8 cellular contexts compared by ENCODE assay signal in the genomic region with DNA sequence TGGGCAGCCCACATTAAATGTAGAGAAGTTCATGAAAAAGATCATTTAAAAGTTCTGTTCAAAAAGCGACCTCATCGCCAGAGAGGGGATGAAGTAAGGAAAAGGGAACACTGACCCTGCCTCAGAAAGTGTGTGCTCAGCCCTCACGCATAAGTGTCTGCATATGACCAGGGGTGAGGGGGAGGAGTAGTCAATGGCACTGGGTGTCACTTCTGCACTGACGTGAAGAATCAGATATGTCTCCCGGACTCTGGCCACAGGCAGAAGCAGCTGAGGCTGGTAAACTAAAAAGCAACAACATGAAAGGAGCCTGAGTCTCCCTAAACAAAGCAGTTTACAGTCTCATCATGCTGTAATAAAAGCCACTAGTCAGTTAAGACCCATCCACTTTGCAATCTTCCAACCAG.
DNase-seq lines count a peak whose midpoint lies in the region; ATAC-seq, FAIRE-seq and TF ChIP-seq lines count a peak whose summit lies in the region.
"Not testable (repeated sequence)": the region's sequence is repeated elsewhere in the genome, so short reads cannot be mapped to it uniquely, and the experiment has no call there.

No MANE protein-coding gene starts in this region.

- H3K23me2 ChIP-seq in H9 (ENCODE audit: insufficient read length, low read depth, low read length, poor library complexity, severe bottlenecking) = not testable (repeated sequence)

- not testable (repeated sequence) for H3K36me3 ChIP-seq in endodermal cell (ENCODE audit: control insufficient read depth, insufficient read depth, low read length); heart right ventricle; mucosa of descending colon (ENCODE audit: low read depth); neutrophil

- H3K9me3 Mint-ChIP-seq in H9 = not testable (repeated sequence)
- H3K9me3 Mint-ChIP-seq in endodermal cell = peaks cover 12% of the 10 kb centered on the region

- H3K4me1 ChIP-seq in A549 (peaks cover 56% of the 10 kb centered on the region), neutrophil (ENCODE audit: control insufficient read depth in 1 of 2, insufficient read depth in 1 of 2, low read depth in 1 of 2, low read length in 1 of 2) (peaks cover 68 to 80% of the 10 kb centered on the region in 2 experiments)
- not testable (repeated sequence) for H3K4me1 ChIP-seq in H9 (ENCODE audit: insufficient read depth, low read length); endodermal cell (ENCODE audit: control insufficient read depth, insufficient read depth, low read length); heart right ventricle; mucosa of descending colon (ENCODE audit: low read depth)

- not testable (repeated sequence) for H3K56ac ChIP-seq in H9 (ENCODE audit: insufficient read length, low read depth, low read length)

- H2BK15ac ChIP-seq in H9 (ENCODE audit: low read depth, low read length) = not testable (repeated sequence)

- H3K79me1 ChIP-seq in H9 (ENCODE audit: insufficient read depth, low read depth, low read length, poor library complexity, severe bottlenecking) = not testable (repeated sequence)

- not testable (repeated sequence) for H3K79me2 ChIP-seq in H9 (ENCODE audit: insufficient read depth, low read length)

- not testable (repeated sequence) for H2BK120ac ChIP-seq in H9 (ENCODE audit: low read depth, low read length, poor library complexity, severe bottlenecking)

- WGBS in A549 (ENCODE audit: missing lambda C conversion rate) = 59% methylated on average over 5 of the region's 5 CpGs
- no CpG with 5 or more reads among the region's 5 CpGs for WGBS in H9 (ENCODE audit: extremely low coverage, insufficient read length, low lambda C conversion rate)
- WGBS in endodermal cell (ENCODE audit: insufficient coverage in 1 of 2, insufficient read length in 1 of 2), 2 experiments = 72% methylated on average over 4 of the region's 5 CpGs; no CpG with 5 or more reads in 1 of the 2 experiments
- 60 to 79% methylated on average over 5 of the region's 5 CpGs for WGBS in heart right ventricle, 2 donors

- not testable (repeated sequence) for H4K20me1 ChIP-seq in H9 (ENCODE audit: control insufficient read depth, insufficient read depth, insufficient read length)

- H3K36me3 Mint-ChIP-seq in H9 (ENCODE audit: insufficient read depth in 1 of 3, low read depth in 3 of 3) (peaks cover 2 to 18% (median 7%) of the 10 kb centered on the region in 3 experiments; a peak in 6 of 7 replicates), endodermal cell (ENCODE audit: low read depth) (peaks cover 10% of the 10 kb centered on the region)

- not testable (repeated sequence) for H3K4me3 Mint-ChIP-seq in H9, endodermal cell

- CTCF ChIA-PET in A549 (lab: Yijun Ruan, JAX) = not testable (repeated sequence)

- not testable (repeated sequence) for H2AFZ ChIP-seq in H9 (ENCODE audit: low read length)

- H4K5ac ChIP-seq in H9 (ENCODE audit: insufficient read length, low read depth, low read length) = not testable (repeated sequence)

- H3K9me3 ChIP-seq in A549 (peaks cover 28% of the 10 kb centered on the region), heart right ventricle (peaks cover 0 to 15% (median 0%) of the 10 kb centered on the region in 11 donors)
- not testable (repeated sequence) for H3K9me3 ChIP-seq in H9 (ENCODE audit: control insufficient read depth, low read depth, low read length); endodermal cell (ENCODE audit: control insufficient read depth, low read length); mucosa of descending colon; neutrophil

- not testable (repeated sequence) for FAIRE-seq in A549 (lab: Jason Lieb, UNC)

- not testable (repeated sequence) for TF ChIP-seq RAD21 in A549 (conservative IDR thresholded peaks at IDR 0.05 in 1 of 2, IDR thresholded peaks at IDR 0.05 in 1 of 2)

- DNase-seq in A549 (ENCODE audit: low read depth in 1 of 2, low spot score in 1 of 2); H9; endodermal cell; heart right ventricle; left colon; mucosa of descending colon: not testable (repeated sequence)
- DNase-seq in SK-MEL-5 (ENCODE audit: low read depth, low spot score) = peak; percentile 28

- not testable (repeated sequence) for ATAC-seq in A549
- ATAC-seq in heart right ventricle (peak in 6 of 8 donors; percentile 59 to 73 (median 68)), left colon (peak; percentile 18), mucosa of descending colon (peak; percentile 44)

- not testable (repeated sequence) for H2BK5ac ChIP-seq in H9 (ENCODE audit: insufficient read length, low read length)

- H3K27me3 Mint-ChIP-seq in H9 (ENCODE audit: low read depth); endodermal cell (ENCODE audit: insufficient read depth): not testable (repeated sequence)

- H3K9ac ChIP-seq in H9 (ENCODE audit: extremely low read depth, insufficient read length, low read length); endodermal cell (ENCODE audit: extremely low read depth, low read length, poor library complexity, severe bottlenecking): not testable (repeated sequence)

- not testable (repeated sequence) for H3T11ph ChIP-seq in H9 (ENCODE audit: low read length)

- in situ Hi-C loops in SK-MEL-5 (cut with HindIII; ENCODE audit: low pct_unique_long_range_greater_than_20kb, low sequenced_read_pairs) = not testable (repeated sequence)

- H4K8ac ChIP-seq in H9 (replicated peaks; ENCODE audit: insufficient read length, low read depth, low read length) = not testable (repeated sequence)

- H4K91ac ChIP-seq in H9 (ENCODE audit: insufficient read length, low read depth, low read length) = not testable (repeated sequence)

- H3K14ac ChIP-seq in H9 (ENCODE audit: insufficient read depth, low read length) = not testable (repeated sequence)

- H3K4me1 Mint-ChIP-seq in H9 = peaks cover 9 to 27% of the 10 kb centered on the region in 2 experiments
- not testable (repeated sequence) for H3K4me1 Mint-ChIP-seq in endodermal cell

- not testable (repeated sequence) for TF ChIP-seq POLR2A in A549 (IDR thresholded peaks at IDR 0.05; ENCODE audit: low read length)

- H3K18ac ChIP-seq in H9 (ENCODE audit: insufficient read length, low read depth, low read length) = not testable (repeated sequence)

- H3K4ac ChIP-seq in H9 (ENCODE audit: low read depth, low read length) = not testable (repeated sequence)

- H3K4me3 ChIP-seq in A549; endodermal cell (ENCODE audit: low read length); heart right ventricle; mucosa of descending colon; neutrophil (ENCODE audit: low read depth in 1 of 2, low read length in 1 of 2): not testable (repeated sequence)

- not testable (repeated sequence) for H2AK5ac ChIP-seq in H9 (ENCODE audit: insufficient read length, low read length)

- peak overlapping the region; percentile 65 to 77 for H3K27ac ChIP-seq in A549
- H3K27ac ChIP-seq in H9 (ENCODE audit: insufficient read length, low read depth, low read length); endodermal cell (ENCODE audit: low read depth, low read length): not testable (repeated sequence)
- H3K27ac ChIP-seq in heart right ventricle = peak overlapping the region in 1 of 10 donors; percentile 26
- H3K27ac ChIP-seq in neutrophil = peak overlapping the region; percentile 77

- TF ChIP-seq EP300 in A549 (IDR thresholded peaks at IDR 0.05) = not testable (repeated sequence)

- not testable (repeated sequence) for TF ChIP-seq CTCF in A549 (IDR thresholded peaks at IDR 0.05); H9 (conservative IDR thresholded peaks at IDR 0.05); endodermal cell (conservative IDR thresholded peaks at IDR 0.05); heart right ventricle (IDR thresholded peaks at IDR 0.05); mucosa of descending colon (IDR thresholded peaks at IDR 0.05); neutrophil (IDR thresholded peaks at IDR 0.05)

- POLR2A ChIA-PET in A549 (lab: Yijun Ruan, JAX) = interaction anchor here (1.3 kb wide), 1 partner anchor 168 kb away, joined by 3 read pairs; the partner anchor contains the start of gene AVL9

- H2BK12ac ChIP-seq in H9 (ENCODE audit: insufficient read length, low read depth, low read length) = not testable (repeated sequence)

- H3K23ac ChIP-seq in H9 (ENCODE audit: insufficient read length, low read depth, low read length) = not testable (repeated sequence)

- peak overlapping the region; percentile 20; the same call in 2 of the 3 replicates for H3K4me2 ChIP-seq in A549
- not testable (repeated sequence) for H3K4me2 ChIP-seq in H9 (ENCODE audit: insufficient read depth, insufficient read length, low read length)

- H3K27ac Mint-ChIP-seq in H9 = peak overlapping the region in 2 of 3 experiments; percentile 9 to 39; a peak in 4 of 7 replicates
- H3K27ac Mint-ChIP-seq in endodermal cell = peak overlapping the region; percentile 21

- not testable (repeated sequence) for H3K27me3 ChIP-seq in H9 (ENCODE audit: insufficient read depth, low read length); endodermal cell (ENCODE audit: control insufficient read depth, insufficient read depth, low read length, poor library complexity, severe bottlenecking); heart right ventricle; neutrophil

- intact Hi-C loops in heart right ventricle (cut with DNase I); left colon (cut with DNase I, micrococcal nuclease); mucosa of descending colon (cut with DNase I, micrococcal nuclease): not testable (repeated sequence)

- not testable (repeated sequence) for H2BK20ac ChIP-seq in H9 (ENCODE audit: low read depth, low read length, poor library complexity, severe bottlenecking)
